7 cellular contexts compared by ENCODE assay signal in genomic region chr1:228407118-228408040, GRCh38. TPM values are rescaled to one million over a fixed set of nuclear protein-coding genes. Genes with fewer than 3 reads are reported as not detected.
DNase-seq lines count a peak whose midpoint lies in the region; ATAC-seq and TF ChIP-seq lines count a peak whose summit lies in the region.

No MANE protein-coding gene starts in this region.

- H3K27me3 Mint-ChIP-seq in stimulated activated naive CD8-positive, alpha-beta T cell treated with anti-CD3 and anti-CD28 coated beads, Interleukin-15, amount 100 ng/mL, for 72 hours = no peaks in the 10 kb centered on the region

- H3K27me3 ChIP-seq in H7 (ENCODE audit: control insufficient read depth, insufficient read depth, low read length) (no peaks in the 10 kb centered on the region), WERI-Rb-1 (ENCODE audit: insufficient read depth, low read depth, severe bottlenecking) (no peaks in the 10 kb centered on the region), iPS-18a (ENCODE audit: control insufficient read depth, insufficient read depth, low read length) (no peaks in the 10 kb centered on the region)

- H3K27ac Mint-ChIP-seq in stimulated activated naive CD8-positive, alpha-beta T cell treated with anti-CD3 and anti-CD28 coated beads, Interleukin-15, amount 100 ng/mL, for 72 hours = peak overlapping the region; percentile 37 to 80

- H3K9me3 ChIP-seq in WERI-Rb-1 (ENCODE audit: severe bottlenecking) = no peaks in the 10 kb centered on the region
- H3K9me3 ChIP-seq in iPS-18a (ENCODE audit: control insufficient read depth, low read depth, low read length) = no peaks in the 10 kb centered on the region

- H3K4me1 Mint-ChIP-seq in stimulated activated naive CD8-positive, alpha-beta T cell treated with anti-CD3 and anti-CD28 coated beads, Interleukin-15, amount 100 ng/mL, for 72 hours = peaks cover 51% of the 10 kb centered on the region

- ATAC-seq in stimulated activated naive CD8-positive, alpha-beta T cell treated with anti-CD3 and anti-CD28 coated beads, Interleukin-15, amount 100 ng/mL, for 72 hours = no peak
- no peak for ATAC-seq in HG02623 (IDR thresholded peaks at IDR 0.05; ENCODE audit: unreplicated experiment)

- H3K9ac ChIP-seq in iPS-18a (ENCODE audit: low read length) = peak overlapping the region; percentile 49

- peaks cover 14% of the 10 kb centered on the region for H3K4me1 ChIP-seq in iPS-18a (ENCODE audit: control insufficient read depth, low read depth, low read length)

- H3K4me3 ChIP-seq in H7 (ENCODE audit: insufficient read depth, low read depth, low read length) (peak overlapping the region; percentile 70), WERI-Rb-1 (ENCODE audit: low read depth, low read length) (peak overlapping the region; percentile 42), iPS-18a (ENCODE audit: low read length) (peak overlapping the region; percentile 77)

- no peaks in the 10 kb centered on the region for H3K9me3 Mint-ChIP-seq in stimulated activated naive CD8-positive, alpha-beta T cell treated with anti-CD3 and anti-CD28 coated beads, Interleukin-15, amount 100 ng/mL, for 72 hours

- no peak for TF ChIP-seq CTCF in WERI-Rb-1 (IDR thresholded peaks at IDR 0.05; ENCODE audit: low read depth, low read length)

- H3K27ac ChIP-seq in WERI-Rb-1 = no peak overlapping the region
- no peak overlapping the region for H3K27ac ChIP-seq in iPS-18a (ENCODE audit: low read length)

- H3K4me3 Mint-ChIP-seq in stimulated activated naive CD8-positive, alpha-beta T cell treated with anti-CD3 and anti-CD28 coated beads, Interleukin-15, amount 100 ng/mL, for 72 hours = peak overlapping the region; percentile 93 to 96

- DNase-seq in H7 = peak; percentile 72
- no peak for DNase-seq in WERI-Rb-1
- DNase-seq in stimulated activated naive CD8-positive, alpha-beta T cell treated with anti-CD3 and anti-CD28 coated beads, Interleukin-15, amount 100 ng/mL, for 72 hours = no peak
- no peak for DNase-seq in NCI-H446 (lab: John Stamatoyannopoulos, UW)
- DNase-seq in NCI-H2227 treated with DMSO at 0.1 percent for 48 hours (lab: John Stamatoyannopoulos, UW) = no peak

- H3K36me3 ChIP-seq in H7 (replicated peaks; ENCODE audit: control insufficient read depth, insufficient read depth, low read length) (peaks cover 9% of the 10 kb centered on the region), WERI-Rb-1 (no peaks in the 10 kb centered on the region), iPS-18a (ENCODE audit: control insufficient read depth, low read depth, low read length) (peaks cover 4% of the 10 kb centered on the region)

RNA-seq across cellular contexts. Expression of gene TRIM11, which starts 0.7 kb away (rescaled TPM):
- 39.0 and 50.2 TPM in 2 replicates for total RNA-seq in H7 (2014; rRNA removed; shearing (Covaris generic))

RNA-seq across cellular contexts. Expression of gene TRIM17, which starts 9.3 kb away (rescaled TPM):
- 4.9 and 5.6 TPM in 2 replicates for total RNA-seq in H7 (2014; rRNA removed; shearing (Covaris generic))
